In genomic region chr19:15551183-15552004, GRCh38 we compare ENCODE assay signal across 7 cellular contexts. TPM values are rescaled to one million over a fixed set of nuclear protein-coding genes. Genes with fewer than 3 reads are reported as not detected.
DNase-seq lines count a peak whose midpoint lies in the region; ATAC-seq, FAIRE-seq and TF ChIP-seq lines count a peak whose summit lies in the region.

No MANE protein-coding gene starts in this region.

- H2AFZ ChIP-seq in GM23338 = peak overlapping the region; percentile 83

- DNase-seq in GM23338 (ENCODE audit: low spot score) = peak; percentile 91
- DNase-seq in T-helper 22 cell (ENCODE audit: low read depth) = peak; percentile 58
- peak; percentile 19 to 41 (median 26) for DNase-seq in body of pancreas
- peak; percentile 36 for DNase-seq in naive B cell
- DNase-seq in stomach = peak; percentile 40
- DNase-seq in GM19239 (ENCODE audit: insufficient read length, low spot score) = no peak

- no peak for TF ChIP-seq EP300 in stomach (IDR thresholded peaks at IDR 0.05)

- no peaks in the 10 kb centered on the region for H3K9me2 ChIP-seq in GM23338 (ENCODE audit: insufficient read depth)

- 6 to 10% methylated on average over 9 to 41 of the region's 41 CpGs for WGBS in body of pancreas, 2 donors
- 3 to 7% (median 4%) methylated on average over 10 to 41 of the region's 41 CpGs for WGBS in stomach, 5 donors

- TF ChIP-seq POLR2A in body of pancreas (IDR thresholded peaks at IDR 0.05) (no peak), stomach (IDR thresholded peaks at IDR 0.05) (no peak)

- H3K27ac Mint-ChIP-seq in GM23338 = no peak overlapping the region
- H3K27ac Mint-ChIP-seq in naive B cell = no peak overlapping the region

- H3K4me3 Mint-ChIP-seq in GM23338 = no peak overlapping the region
- H3K4me3 Mint-ChIP-seq in naive B cell = peak overlapping the region; percentile 64 to 88 (median 78)

- intact Hi-C loops in body of pancreas (cut with DNase I) (loop anchor here (5.0 to 10.0 kb wide), 2 partner anchors 97 to 374 kb away; no protein-coding TSS in a partner anchor), stomach (cut with DNase I; ENCODE audit: low total_unique reads) (loop anchor here (10.0 kb wide), 1 partner anchor 97 kb away; no protein-coding TSS in a partner anchor)

- H3K27me3 Mint-ChIP-seq in GM23338 (ENCODE audit: insufficient read depth, low read depth, poor library complexity) (peaks cover 16% of the 10 kb centered on the region), naive B cell (peaks cover 23 to 50% (median 42%) of the 10 kb centered on the region in 3 donors)

- TF ChIP-seq CTCF in GM23338 (conservative IDR thresholded peaks at IDR 0.05; ENCODE audit: low read depth in 2 of 2) (0 out of 4 replicates have a peak, but pooled peaks of 1 of the 2 experiments have one; percentile 7), body of pancreas (IDR thresholded peaks at IDR 0.05) (no peak), stomach (IDR thresholded peaks at IDR 0.05) (no peak)

- H4K20me1 ChIP-seq in GM23338 (replicated peaks; ENCODE audit: insufficient read depth) = no peaks in the 10 kb centered on the region

- no peaks in the 10 kb centered on the region for H3K79me2 ChIP-seq in GM23338 (replicated peaks; ENCODE audit: insufficient read depth)

- H3K36me3 Mint-ChIP-seq in GM23338 (ENCODE audit: low read depth) = peaks cover 23% of the 10 kb centered on the region
- no peaks in the 10 kb centered on the region for H3K36me3 Mint-ChIP-seq in naive B cell

- peak overlapping the region; percentile 67; the same call in 1 of the 2 replicates for H3K4me2 ChIP-seq in GM23338

- H3F3A ChIP-seq in GM23338 (replicated peaks; ENCODE audit: low read depth) = no peaks in the 10 kb centered on the region

- no peak for FAIRE-seq in GM19239 (lab: Jason Lieb, UNC)

- no peaks in the 10 kb centered on the region for H3K4me1 ChIP-seq in GM23338 (ENCODE audit: insufficient read depth)
- peaks cover 18% of the 10 kb centered on the region for H3K4me1 ChIP-seq in body of pancreas
- H3K4me1 ChIP-seq in stomach = peaks cover 18 to 26% (median 21%) of the 10 kb centered on the region in 4 donors

- ATAC-seq in GM23338 = peak; percentile 32
- no peak for ATAC-seq in body of pancreas
- ATAC-seq in naive B cell (ENCODE audit: low read depth in 2 of 2) = peak; percentile 22 to 24
- no peak for ATAC-seq in GM21515 (IDR thresholded peaks at IDR 0.05; ENCODE audit: unreplicated experiment)

- H3K9me3 Mint-ChIP-seq in GM23338 (peaks cover 60% of the 10 kb centered on the region), naive B cell (no peaks in the 10 kb centered on the region)

- no peaks in the 10 kb centered on the region for H3K27me3 ChIP-seq in GM23338 (ENCODE audit: insufficient read depth)
- peaks cover 0 to 10% of the 10 kb centered on the region in 2 donors for H3K27me3 ChIP-seq in body of pancreas
- peaks cover 0 to 85% (median 25%) of the 10 kb centered on the region in 3 donors for H3K27me3 ChIP-seq in stomach

- H3K4me1 Mint-ChIP-seq in GM23338 = peaks cover 2% of the 10 kb centered on the region; the same call in 2 of the 3 replicates
- H3K4me1 Mint-ChIP-seq in naive B cell = peaks cover 8 to 31% (median 25%) of the 10 kb centered on the region in 3 donors

- H3K36me3 ChIP-seq in GM23338 (ENCODE audit: insufficient read depth) (no peaks in the 10 kb centered on the region), body of pancreas (replicated peaks in 1 of 2; ENCODE audit: insufficient read depth in 1 of 2, low read depth in 2 of 2) (no peaks in the 10 kb centered on the region), stomach (no peaks in the 10 kb centered on the region)

- H3K4me3 ChIP-seq in GM23338 (peak overlapping the region; percentile 50), body of pancreas (peak overlapping the region in 1 of 2 donors; percentile 4), stomach (peak overlapping the region; percentile 34 to 48 (median 40))

- H3K27ac ChIP-seq in GM23338 (ENCODE audit: low read depth) (no peak overlapping the region), body of pancreas (no peak overlapping the region), stomach (peak overlapping the region in 2 of 5 donors; percentile 5 to 46)

- H3K9me3 ChIP-seq in body of pancreas (no peaks in the 10 kb centered on the region), stomach (no peaks in the 10 kb centered on the region)

TF ChIP-seq in GM23338, 12 proteins besides CTCF, POLR2A, EP300 and RAD21:
- TF ChIP-seq EZH2phosphoT487 (IDR thresholded peaks at IDR 0.05; ENCODE audit: unreplicated experiment) (no peak), POLR2AphosphoS5 (IDR thresholded peaks at IDR 0.05; ENCODE audit: low read depth) (0 out of 2 replicates have a peak, but pooled peaks have one; percentile 32)

RNA-seq across cellular contexts. Expression of gene CYP4F22, which starts 43.1 kb away (rescaled TPM):
- total RNA-seq in GM23338 (2014; rRNA removed; shearing (Covaris generic)) = 0.19 and 1.5 TPM in 2 replicates
- polyA plus RNA-seq in GM23338 (2016; fragmentation: Nextera tagmentation; extraction: Ambion mirVana) (0.24 and 0.35 TPM in 2 replicates), naive B cell (ENCODE audit: low read depth in 6 of 6) (not detected), stomach (1 to 10 TPM in 1 of 3 donors, under 1 TPM in 2; 0.12 to 1.1 (median 0.35) TPM)
- total RNA-seq in body of pancreas (not detected), stomach (10 to 100 TPM in 1 of 5 donors, 1 to 10 TPM in 1, under 1 TPM in 1, not detected in 2; 0.14 to 21.6 (median 1.8) TPM)

Comparison
In these comparisons a context has a peak if more than half of its experiments do, and no peak if none do; other contexts are left out.
1. ATAC-seq: peak in GM23338 (single experiment) and naive B cell (2 of 2); none in body of pancreas (single experiment) and GM21515 (single experiment).